ENCODE assay signal across 9 cellular contexts in the genomic region with DNA sequence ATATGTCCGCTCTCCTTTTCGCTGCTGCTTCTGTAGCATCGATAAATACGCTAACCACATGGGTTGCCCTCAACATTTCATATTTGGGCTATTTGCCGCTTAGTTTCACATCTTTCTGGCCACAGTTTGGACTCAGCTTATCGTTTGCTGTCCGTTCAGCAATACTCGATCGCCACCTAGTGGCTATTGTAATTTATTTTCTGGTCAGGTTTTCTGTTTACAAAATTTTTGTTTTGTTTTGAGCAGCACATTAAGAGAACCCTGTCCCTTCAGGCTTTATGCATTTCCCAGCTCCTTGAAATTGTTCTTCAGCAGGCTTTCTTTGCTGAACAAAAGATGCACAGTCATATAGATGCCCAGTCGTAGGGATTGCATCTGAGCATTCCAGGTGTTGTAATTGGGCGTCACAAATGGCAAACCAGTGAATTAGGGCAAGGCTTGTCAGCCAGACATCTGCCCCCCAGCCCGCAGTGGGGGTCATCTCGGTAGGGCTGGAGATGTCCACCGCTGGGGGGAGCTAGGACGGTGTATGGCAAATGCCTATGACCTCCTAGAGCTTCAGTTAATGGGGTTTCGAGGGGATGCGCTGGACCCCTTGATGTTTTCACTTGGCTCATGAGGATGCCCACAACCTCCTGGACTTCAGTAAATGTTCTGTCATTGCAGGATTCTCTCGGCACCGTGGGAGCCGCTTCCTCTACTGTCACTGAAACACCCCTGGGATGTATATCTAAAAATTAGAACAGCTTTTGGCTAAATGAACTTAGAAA. TPM values are rescaled to one million over a fixed set of nuclear protein-coding genes. Genes with fewer than 3 reads are reported as not detected.
DNase-seq lines count a peak whose midpoint lies in the region; ATAC-seq and TF ChIP-seq lines count a peak whose summit lies in the region.
"Not testable (repeated sequence)": the region's sequence is repeated elsewhere in the genome, so short reads cannot be mapped to it uniquely, and the experiment has no call there.
"Had no signal": no experiment of that assay in that cellular context is flagged by ENCODE, and none has a peak within 500 bp of the region (broad histone marks: within the 10 kb centered on the region; RNA-seq: fewer than 3 reads in every experiment).

No MANE protein-coding gene starts in this region.

- not testable (repeated sequence) for TF ChIP-seq POLR2A in spleen (IDR thresholded peaks at IDR 0.05)

- H3K4me1 ChIP-seq in mucosa of descending colon (ENCODE audit: low read depth), result not testable (repeated sequence)
- H3K4me1 ChIP-seq in spleen, result peaks cover 0 to 25% (median 6%) of the 10 kb centered on the region in 6 donors

- H3K4me3 ChIP-seq in BJ (ENCODE audit: low read depth, low read length); GM12875 (ENCODE audit: low read depth, low read length); mucosa of descending colon: not testable (repeated sequence)
- H3K4me3 ChIP-seq in foreskin fibroblast (ENCODE audit: low read depth in 1 of 2, low read length in 2 of 2) (peak overlapping the region; percentile 5 to 39), spleen (peak overlapping the region in 2 of 8 donors; percentile 15 to 36)

- not testable (repeated sequence) for H3K4me3 Mint-ChIP-seq in activated CD4-positive, alpha-beta T cell treated with anti-CD3 and anti-CD28 coated beads for 36 hours
- peak overlapping the region; percentile 41 for H3K4me3 Mint-ChIP-seq in MCF 10A (ENCODE audit: unreplicated experiment)

- H3K27ac ChIP-seq in spleen, result peak overlapping the region in 1 of 8 donors; percentile 31

- DNase-seq in BJ (ENCODE audit: low read depth), result peak; percentile 2
- peak; percentile 2 for DNase-seq in LoVo (ENCODE audit: low spot score)
- peak; percentile 27 for DNase-seq in activated CD4-positive, alpha-beta T cell treated with anti-CD3 and anti-CD28 coated beads for 36 hours
- DNase-seq in MCF 10A (ENCODE audit: unreplicated experiment), result peak; percentile 47
- DNase-seq in foreskin fibroblast, result peak; percentile 41 to 69
- DNase-seq in mucosa of descending colon, result peak in 2 of 3 donors; percentile 35
- not testable (repeated sequence) for DNase-seq in spleen

- not testable (repeated sequence) for H3K36me3 ChIP-seq in BJ (ENCODE audit: control insufficient read depth, insufficient read depth, low read length); mucosa of descending colon (ENCODE audit: low read depth); spleen

- CTCF ChIA-PET in BJ (lab: Yijun Ruan, JAX) (interaction anchor here (0.7 to 1.7 kb wide), 4 partner anchors 18 to 451 kb away, joined by 3 to 5 read pairs (median 4); no protein-coding TSS in a partner anchor), MCF 10A (lab: Yijun Ruan, JAX) (interaction anchor here (0.5 to 2.4 kb wide), 12 partner anchors 11 to 1767 kb away, joined by 3 to 9 read pairs (median 3); no protein-coding TSS in a partner anchor)
- CTCF ChIA-PET in activated CD4-positive, alpha-beta T cell treated with anti-CD3 and anti-CD28 coated beads for 36 hours (lab: Charles Lee), result interaction anchor here (0.7 kb wide), 1 partner anchor 451 kb away, joined by 3 read pairs; no protein-coding TSS in a partner anchor

- not testable (repeated sequence) for H3K9me3 ChIP-seq in mucosa of descending colon, spleen

- intact Hi-C loops in activated CD4-positive, alpha-beta T cell treated with anti-CD3 and anti-CD28 coated beads for 36 hours (cut with DNase I, micrococcal nuclease), result loop anchor here in 1 of 2 experiments (2.0 to 5.0 kb wide), 3 partner anchors 38 to 451 kb away; no protein-coding TSS in a partner anchor
- intact Hi-C loops in MCF 10A (cut with micrococcal nuclease), result loop anchor here (1.0 kb wide), 1 partner anchor 451 kb away; no protein-coding TSS in a partner anchor
- intact Hi-C loops in mucosa of descending colon (cut with DNase I, micrococcal nuclease), result not testable (repeated sequence)
- intact Hi-C loops in spleen (cut with DNase I; ENCODE audit: low total_unique reads), result loop anchor here (10.0 kb wide), 1 partner anchor 348 kb away; no protein-coding TSS in a partner anchor

- POLR2A ChIA-PET in BJ (lab: Charles Lee); activated CD4-positive, alpha-beta T cell treated with anti-CD3 and anti-CD28 coated beads for 36 hours (lab: Charles Lee); MCF 10A (lab: Yijun Ruan, JAX): not testable (repeated sequence)

- not testable (repeated sequence) for H3K27me3 ChIP-seq in BJ (ENCODE audit: control insufficient read depth, insufficient read depth, low read length); spleen (replicated peaks in 1 of 7)

- not testable (repeated sequence) for ATAC-seq in activated CD4-positive, alpha-beta T cell treated with anti-CD3 and anti-CD28 coated beads for 36 hours; mucosa of descending colon

- H3K27me3 Mint-ChIP-seq in activated CD4-positive, alpha-beta T cell treated with anti-CD3 and anti-CD28 coated beads for 36 hours; MCF 10A (ENCODE audit: insufficient read depth, unreplicated experiment): not testable (repeated sequence)

- TF ChIP-seq CTCF in BJ (IDR thresholded peaks at IDR 0.05; ENCODE audit: insufficient read depth, low read depth, low read length) (peak; percentile 37; the same call in 1 of the 2 replicates), GM12875 (IDR thresholded peaks at IDR 0.05; ENCODE audit: borderline replicate concordance, insufficient read depth, low read depth, low read length) (peak; percentile 21; the same call in 1 of the 2 replicates), MCF 10A (IDR thresholded peaks at IDR 0.05; ENCODE audit: unreplicated experiment) (peak; percentile 51), spleen (IDR thresholded peaks at IDR 0.05 in 8 of 11, conservative IDR thresholded peaks at IDR 0.05 in 3 of 11) (peak in 8 of 11 experiments; percentile 21 to 54 (median 48))
- TF ChIP-seq CTCF in foreskin fibroblast (IDR thresholded peaks at IDR 0.05; ENCODE audit: low read depth, low read length); mucosa of descending colon (IDR thresholded peaks at IDR 0.05): not testable (repeated sequence)

- BruUV-seq in MCF 10A (replicated peaks; lab: Mats Ljungman, UMichigan), result not testable (repeated sequence)

- 25 to 33% (median 27%) methylated on average over 20 of the region's 20 CpGs for WGBS in spleen, 5 donors

- H3K27ac Mint-ChIP-seq in activated CD4-positive, alpha-beta T cell treated with anti-CD3 and anti-CD28 coated beads for 36 hours; MCF 10A (ENCODE audit: low read depth, unreplicated experiment): not testable (repeated sequence)

- not testable (repeated sequence) for H3K9me3 Mint-ChIP-seq in activated CD4-positive, alpha-beta T cell treated with anti-CD3 and anti-CD28 coated beads for 36 hours (ENCODE audit: low read depth); MCF 10A (ENCODE audit: unreplicated experiment)

- peaks cover 15% of the 10 kb centered on the region for H3K4me1 Mint-ChIP-seq in activated CD4-positive, alpha-beta T cell treated with anti-CD3 and anti-CD28 coated beads for 36 hours
- not testable (repeated sequence) for H3K4me1 Mint-ChIP-seq in MCF 10A (ENCODE audit: insufficient read depth, unreplicated experiment)

- H3K36me3 Mint-ChIP-seq in activated CD4-positive, alpha-beta T cell treated with anti-CD3 and anti-CD28 coated beads for 36 hours (ENCODE audit: low read depth); MCF 10A (ENCODE audit: insufficient read depth, unreplicated experiment): not testable (repeated sequence)

RNA-seq across cellular contexts. Expression of a gene that starts 20.9 kb away (rescaled TPM):
- polyA plus RNA-seq in BJ (2011; rRNA removed), result not detected in 2 replicates
- not detected in 2 replicates for polyA minus RNA-seq in BJ (2011; rRNA and poly(A)+ RNA removed)
- not detected for total RNA-seq in activated CD4-positive, alpha-beta T cell treated with anti-CD3 and anti-CD28 coated beads for 36 hours
- total RNA-seq in MCF 10A (2022), result not detected in 2 replicates
- total RNA-seq in mucosa of descending colon, result not detected
- total RNA-seq in spleen, result not detected
- polyA plus RNA-seq in spleen, result not detected
- total RNA-seq: T-helper 2 cell treated with Interferon-gamma antibody and Interleukin-4, amounts not matched to agents 100 ng/mL and 5 ng/mL, for 36 hours had no signal
